Comparison of ENCODE assay signal across 6 cellular contexts in the genomic region with DNA sequence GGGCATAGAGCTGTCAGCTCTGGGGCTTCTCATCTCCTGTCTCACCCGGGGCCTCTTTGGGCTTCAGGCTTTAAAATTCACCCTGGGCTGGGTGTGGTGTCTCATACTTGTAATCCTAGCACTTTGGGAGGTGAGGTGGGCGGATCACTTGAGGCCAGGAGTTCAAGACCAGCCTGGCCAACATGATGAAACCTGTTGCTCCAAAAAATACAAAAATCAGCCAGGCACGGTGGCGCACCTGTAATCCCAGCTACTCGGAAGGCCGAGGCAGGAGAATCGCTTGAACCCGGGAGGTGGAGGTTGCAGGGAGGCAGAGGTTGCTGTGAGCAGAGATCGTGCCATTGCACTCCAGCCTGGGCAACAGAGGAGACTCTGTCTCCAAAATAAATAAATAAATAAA. TPM values are rescaled to one million over a fixed set of nuclear protein-coding genes. Genes with fewer than 3 reads are reported as not detected.
"Had no signal": no experiment of that assay in that cellular context is flagged by ENCODE, and none has a peak within 500 bp of the region (broad histone marks: within the 10 kb centered on the region; RNA-seq: fewer than 3 reads in every experiment).

No MANE protein-coding gene starts in this region.

RNA-seq across cellular contexts. Expression of gene GRIK5, which starts 29.5 kb away (rescaled TPM):
- total RNA-seq: dermis microvascular lymphatic vessel endothelial cell, fibroblast of villous mesenchyme had no signal

RNA-seq across cellular contexts. Expression of gene ATP1A3, which starts 46.5 kb away (rescaled TPM):
- total RNA-seq: dermis microvascular lymphatic vessel endothelial cell, epithelial cell of proximal tubule, fibroblast of villous mesenchyme, gastrocnemius medialis had no signal
- polyA plus RNA-seq: endothelial cell of umbilical vein, fibroblast of lung had no signal
